ENCODE assay signal across 9 cellular contexts in genomic region chr11:124069429-124070401, GRCh38. TPM values are rescaled to one million over a fixed set of nuclear protein-coding genes. Genes with fewer than 3 reads are reported as not detected.
DNase-seq lines count a peak whose midpoint lies in the region; ATAC-seq lines count a peak whose summit lies in the region.
"Had no signal": no experiment of that assay in that cellular context is flagged by ENCODE, and none has a peak within 500 bp of the region (broad histone marks: within the 10 kb centered on the region; RNA-seq: fewer than 3 reads in every experiment).

No MANE protein-coding gene starts in this region.

- H3K4me3 Mint-ChIP-seq in activated T-cell treated with anti-CD3 and anti-CD28 coated beads, Interleukin-2, amount 50 U/mL, for 4 hours, result no peak overlapping the region

- H3K9me3 Mint-ChIP-seq in activated T-cell treated with anti-CD3 and anti-CD28 coated beads, Interleukin-2, amount 50 U/mL, for 4 hours, result no peaks in the 10 kb centered on the region

- DNase-seq in CD1c-positive myeloid dendritic cell (ENCODE audit: extremely low spot score), result peak; percentile 68
- peak; percentile 76 for DNase-seq in NCI-H69 (lab: John Stamatoyannopoulos, UW)
- peak; percentile 10 for DNase-seq in activated T-cell treated with anti-CD3 and anti-CD28 coated beads, Interleukin-2, amount 50 U/mL, for 4 hours
- DNase-seq in glomerular visceral epithelial cell (ENCODE audit: extremely low spot score), result peak; percentile 30
- DNase-seq in renal cortical epithelial cell (ENCODE audit: low read depth), result peak; percentile 42

- no peaks in the 10 kb centered on the region for H3K36me3 Mint-ChIP-seq in activated T-cell treated with anti-CD3 and anti-CD28 coated beads, Interleukin-2, amount 50 U/mL, for 4 hours (ENCODE audit: insufficient read depth)

- ATAC-seq in GM18907 (IDR thresholded peaks at IDR 0.05; ENCODE audit: unreplicated experiment) (peak; percentile 84), HG03097 (IDR thresholded peaks at IDR 0.05; ENCODE audit: low FRiP score, unreplicated experiment) (peak; percentile 72), HG02970 (IDR thresholded peaks at IDR 0.05; ENCODE audit: low FRiP score, unreplicated experiment) (no peak)
- ATAC-seq in activated T-cell treated with anti-CD3 and anti-CD28 coated beads, Interleukin-2, amount 50 U/mL, for 4 hours, result peak; percentile 72 to 89

- peaks cover 37% of the 10 kb centered on the region for H3K27me3 Mint-ChIP-seq in activated T-cell treated with anti-CD3 and anti-CD28 coated beads, Interleukin-2, amount 50 U/mL, for 4 hours (ENCODE audit: low read depth)

- H3K4me1 Mint-ChIP-seq in activated T-cell treated with anti-CD3 and anti-CD28 coated beads, Interleukin-2, amount 50 U/mL, for 4 hours (ENCODE audit: low read depth), result peaks cover 12% of the 10 kb centered on the region

RNA-seq across cellular contexts. Expression of gene OR10G7, which starts 28.6 kb away (rescaled TPM):
- total RNA-seq in activated T-cell treated with anti-CD3 and anti-CD28 coated beads, Interleukin-2, amount 50 U/mL, for 4 hours, result not detected
- not detected in 2 replicates for total RNA-seq in renal cortical epithelial cell
- total RNA-seq: temporal lobe had no signal

RNA-seq across cellular contexts. Expression of gene OR10G8, which starts 43.1 kb away (rescaled TPM):
- not detected for total RNA-seq in activated T-cell treated with anti-CD3 and anti-CD28 coated beads, Interleukin-2, amount 50 U/mL, for 4 hours
- total RNA-seq in renal cortical epithelial cell, result not detected in 2 replicates
- total RNA-seq: temporal lobe had no signal

RNA-seq across cellular contexts. Expression of gene VWA5A, which starts 45.5 kb away (rescaled TPM):
- total RNA-seq in activated T-cell treated with anti-CD3 and anti-CD28 coated beads, Interleukin-2, amount 50 U/mL, for 4 hours, result 1 to 10 TPM; 1.5 to 1.8 (median 1.7) TPM
- total RNA-seq in renal cortical epithelial cell, result 32.1 and 45.7 TPM in 2 replicates

RNA-seq across cellular contexts. Expression of gene OR10G9, which starts 46.9 kb away (rescaled TPM):
- total RNA-seq in activated T-cell treated with anti-CD3 and anti-CD28 coated beads, Interleukin-2, amount 50 U/mL, for 4 hours, result not detected
- total RNA-seq in renal cortical epithelial cell, result not detected in 2 replicates
- total RNA-seq: temporal lobe had no signal

RNA-seq across cellular contexts. Expression of gene OR10G4, which starts 56.9 kb away (rescaled TPM):
- total RNA-seq in activated T-cell treated with anti-CD3 and anti-CD28 coated beads, Interleukin-2, amount 50 U/mL, for 4 hours, result not detected
- total RNA-seq in renal cortical epithelial cell, result not detected in 2 replicates
- total RNA-seq: temporal lobe had no signal

Comparison
In these comparisons a context has a peak if more than half of its experiments do, and no peak if none do; other contexts are left out.
1. DNase-seq: peak in every context shown above with its lines; median percentile 76 in NCI-H69; 68 in CD1c-positive myeloid dendritic cell; 42 in renal cortical epithelial cell; 30 in glomerular visceral epithelial cell; 10 in activated T-cell treated with anti-CD3 and anti-CD28 coated beads, Interleukin-2, amount 50 U/mL, for 4 hours.
2. RNA of gene VWA5A, which starts 45.5 kb away (total RNA-seq): 32.1 to 45.7 TPM in renal cortical epithelial cell; 1.5 to 1.8 TPM in activated T-cell treated with anti-CD3 and anti-CD28 coated beads, Interleukin-2, amount 50 U/mL, for 4 hours; every median in the first group is over 10 times any median in the second.